Comparison of ENCODE assay signal across 10 cellular contexts in genomic region chr4:124401611-124402010, GRCh38.
"Had no signal": no experiment of that assay in that cellular context is flagged by ENCODE, and none has a peak within 500 bp of the region (broad histone marks: within the 10 kb centered on the region; RNA-seq: fewer than 3 reads in every experiment).

No MANE protein-coding gene starts in this region.

- H2AFZ ChIP-seq: GM23338 had no signal

- H3K4me3 ChIP-seq: GM23338, HAP-1 had no signal

- ATAC-seq: GM23338, HCT116, HepG2 had no signal

- H3K27ac ChIP-seq: HL-60 had no signal

- H3K9me3 Mint-ChIP-seq: GM23338 had no signal

- H3K4me2 ChIP-seq: GM23338 had no signal

- DNase-seq: HFFc6, KBM-7 had no signal

- H3K27ac Mint-ChIP-seq: GM23338, HFFc6, IgD-negative memory B cell had no signal

- H3K4me1 Mint-ChIP-seq: IgD-negative memory B cell had no signal

- H3K4me3 Mint-ChIP-seq: GM23338, HFFc6, IgD-negative memory B cell had no signal

- FAIRE-seq: H1, H54, HepG2 had no signal

- H3K27me3 Mint-ChIP-seq: IgD-negative memory B cell had no signal

- H3K36me3 Mint-ChIP-seq: IgD-negative memory B cell had no signal

- H3K9me3 ChIP-seq: HAP-1 had no signal

- H3K4me1 ChIP-seq: HAP-1 had no signal
